1 cellular context compared by ENCODE assay signal in the genomic region with DNA sequence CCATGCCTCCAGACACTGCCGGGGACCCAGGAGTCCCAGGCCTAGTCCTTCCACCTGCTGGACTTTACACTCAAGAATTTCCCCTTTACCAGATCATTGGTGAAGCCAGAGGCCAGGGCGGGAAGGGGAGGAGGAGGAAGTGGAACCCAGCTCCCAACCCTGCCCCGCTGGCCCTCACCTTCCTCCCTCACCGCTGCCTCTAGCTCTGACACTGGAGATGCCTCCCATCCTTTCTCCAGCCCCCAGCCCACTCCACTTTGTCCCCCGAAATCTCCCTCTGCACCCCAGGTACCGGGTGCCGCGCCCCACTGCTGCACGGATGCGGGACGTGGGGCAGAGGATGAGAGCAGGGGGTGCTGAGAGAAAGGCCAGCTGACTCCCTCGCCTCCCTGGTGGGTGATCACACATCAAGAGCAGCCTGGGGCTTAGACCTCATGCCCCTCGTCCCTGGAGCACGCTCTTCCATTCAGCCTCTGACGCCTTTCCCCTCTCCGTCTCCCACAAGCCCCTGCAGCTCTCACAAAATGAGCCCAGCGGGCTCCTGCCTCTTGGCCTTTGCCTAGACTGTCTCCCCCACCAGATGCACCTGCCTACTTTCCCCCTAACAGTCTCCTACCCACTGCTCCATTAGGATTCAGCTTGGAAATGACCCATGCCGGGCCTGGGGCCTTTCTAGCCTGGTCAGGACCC.
TF ChIP-seq lines count a peak whose summit lies in the region.

A gene with protein sequence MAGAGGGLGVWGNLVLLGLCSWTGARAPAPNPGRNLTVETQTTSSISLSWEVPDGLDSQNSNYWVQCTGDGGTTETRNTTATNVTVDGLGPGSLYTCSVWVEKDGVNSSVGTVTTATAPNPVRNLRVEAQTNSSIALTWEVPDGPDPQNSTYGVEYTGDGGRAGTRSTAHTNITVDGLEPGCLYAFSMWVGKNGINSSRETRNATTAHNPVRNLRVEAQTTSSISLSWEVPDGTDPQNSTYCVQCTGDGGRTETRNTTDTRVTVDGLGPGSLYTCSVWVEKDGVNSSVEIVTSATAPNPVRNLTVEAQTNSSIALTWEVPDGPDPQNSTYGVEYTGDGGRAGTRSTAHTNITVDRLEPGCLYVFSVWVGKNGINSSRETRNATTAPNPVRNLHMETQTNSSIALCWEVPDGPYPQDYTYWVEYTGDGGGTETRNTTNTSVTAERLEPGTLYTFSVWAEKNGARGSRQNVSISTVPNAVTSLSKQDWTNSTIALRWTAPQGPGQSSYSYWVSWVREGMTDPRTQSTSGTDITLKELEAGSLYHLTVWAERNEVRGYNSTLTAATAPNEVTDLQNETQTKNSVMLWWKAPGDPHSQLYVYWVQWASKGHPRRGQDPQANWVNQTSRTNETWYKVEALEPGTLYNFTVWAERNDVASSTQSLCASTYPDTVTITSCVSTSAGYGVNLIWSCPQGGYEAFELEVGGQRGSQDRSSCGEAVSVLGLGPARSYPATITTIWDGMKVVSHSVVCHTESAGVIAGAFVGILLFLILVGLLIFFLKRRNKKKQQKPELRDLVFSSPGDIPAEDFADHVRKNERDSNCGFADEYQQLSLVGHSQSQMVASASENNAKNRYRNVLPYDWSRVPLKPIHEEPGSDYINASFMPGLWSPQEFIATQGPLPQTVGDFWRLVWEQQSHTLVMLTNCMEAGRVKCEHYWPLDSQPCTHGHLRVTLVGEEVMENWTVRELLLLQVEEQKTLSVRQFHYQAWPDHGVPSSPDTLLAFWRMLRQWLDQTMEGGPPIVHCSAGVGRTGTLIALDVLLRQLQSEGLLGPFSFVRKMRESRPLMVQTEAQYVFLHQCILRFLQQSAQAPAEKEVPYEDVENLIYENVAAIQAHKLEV (minus strand): TSS at position 72 of the 690 bp plus-strand sequence. CDS start 68 bp downstream, at position 4.

TF ChIP-seq in HepG2, 621 proteins besides CTCF, POLR2A, EP300 and RAD21 (continued from another document and continues in another):
- TF ChIP-seq, protein P1, sequence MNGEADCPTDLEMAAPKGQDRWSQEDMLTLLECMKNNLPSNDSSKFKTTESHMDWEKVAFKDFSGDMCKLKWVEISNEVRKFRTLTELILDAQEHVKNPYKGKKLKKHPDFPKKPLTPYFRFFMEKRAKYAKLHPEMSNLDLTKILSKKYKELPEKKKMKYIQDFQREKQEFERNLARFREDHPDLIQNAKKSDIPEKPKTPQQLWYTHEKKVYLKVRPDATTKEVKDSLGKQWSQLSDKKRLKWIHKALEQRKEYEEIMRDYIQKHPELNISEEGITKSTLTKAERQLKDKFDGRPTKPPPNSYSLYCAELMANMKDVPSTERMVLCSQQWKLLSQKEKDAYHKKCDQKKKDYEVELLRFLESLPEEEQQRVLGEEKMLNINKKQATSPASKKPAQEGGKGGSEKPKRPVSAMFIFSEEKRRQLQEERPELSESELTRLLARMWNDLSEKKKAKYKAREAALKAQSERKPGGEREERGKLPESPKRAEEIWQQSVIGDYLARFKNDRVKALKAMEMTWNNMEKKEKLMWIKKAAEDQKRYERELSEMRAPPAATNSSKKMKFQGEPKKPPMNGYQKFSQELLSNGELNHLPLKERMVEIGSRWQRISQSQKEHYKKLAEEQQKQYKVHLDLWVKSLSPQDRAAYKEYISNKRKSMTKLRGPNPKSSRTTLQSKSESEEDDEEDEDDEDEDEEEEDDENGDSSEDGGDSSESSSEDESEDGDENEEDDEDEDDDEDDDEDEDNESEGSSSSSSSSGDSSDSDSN (CRISPR knock-in tag; IDR thresholded peaks at IDR 0.05) = no peak; the same call in 1 of the 2 replicates
- TF ChIP-seq, protein P2, sequence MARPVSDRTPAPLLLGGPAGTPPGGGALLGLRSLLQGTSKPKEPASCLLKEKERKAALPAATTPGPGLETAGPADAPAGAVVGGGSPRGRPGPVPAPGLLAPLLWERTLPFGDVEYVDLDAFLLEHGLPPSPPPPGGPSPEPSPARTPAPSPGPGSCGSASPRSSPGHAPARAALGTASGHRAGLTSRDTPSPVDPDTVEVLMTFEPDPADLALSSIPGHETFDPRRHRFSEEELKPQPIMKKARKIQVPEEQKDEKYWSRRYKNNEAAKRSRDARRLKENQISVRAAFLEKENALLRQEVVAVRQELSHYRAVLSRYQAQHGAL (CRISPR knock-in tag; IDR thresholded peaks at IDR 0.05; ENCODE audit: not compliant biosample characterization) = no peak
- TF ChIP-seq HOXA5 (CRISPR knock-in tag; IDR thresholded peaks at IDR 0.05) (0 out of 2 replicates have a peak, but pooled peaks have one; percentile 20), ZNF619 (CRISPR knock-in tag; IDR thresholded peaks at IDR 0.05) (no peak), RBAK (CRISPR knock-in tag; IDR thresholded peaks at IDR 0.05) (no peak), ZNF230 (CRISPR knock-in tag; IDR thresholded peaks at IDR 0.05) (no peak), STAG1 (CRISPR knock-in tag; IDR thresholded peaks at IDR 0.05) (no peak), ATF7 (IDR thresholded peaks at IDR 0.05) (no peak), ATF7 (CRISPR knock-in tag; IDR thresholded peaks at IDR 0.05) (no peak), TP53 (CRISPR knock-in tag; conservative IDR thresholded peaks at IDR 0.05) (no peak), FOXA3 (CRISPR knock-in tag; IDR thresholded peaks at IDR 0.05) (no peak), ZNF776 (CRISPR knock-in tag; IDR thresholded peaks at IDR 0.05) (peak; percentile 82), ZNF781 (CRISPR knock-in tag; IDR thresholded peaks at IDR 0.05; ENCODE audit: borderline replicate concordance, not compliant biosample characterization) (peak; percentile 20), NBN (conservative IDR thresholded peaks at IDR 0.05) (no peak), RARA (CRISPR knock-in tag; IDR thresholded peaks at IDR 0.05) (no peak), FOXK1 (CRISPR knock-in tag; IDR thresholded peaks at IDR 0.05; ENCODE audit: borderline replicate concordance, low read depth) (no peak), MEIS2 (CRISPR knock-in tag; IDR thresholded peaks at IDR 0.05) (no peak)
- TF ChIP-seq, protein P3, sequence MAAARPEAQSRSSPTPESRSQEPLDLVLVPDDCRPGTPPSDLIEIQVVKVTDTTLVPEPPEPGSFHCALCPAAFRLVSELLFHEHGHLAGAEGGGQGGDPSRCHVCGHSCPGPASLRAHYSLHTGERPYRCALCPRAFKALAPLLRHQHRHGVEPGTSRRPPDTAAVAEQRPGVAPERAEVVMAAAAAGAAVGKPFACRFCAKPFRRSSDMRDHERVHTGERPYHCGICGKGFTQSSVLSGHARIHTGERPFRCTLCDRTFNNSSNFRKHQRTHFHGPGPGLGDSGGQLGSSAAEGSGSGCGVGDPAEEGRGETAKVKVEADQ (CRISPR knock-in tag; IDR thresholded peaks at IDR 0.05; ENCODE audit: borderline replicate concordance) = no peak
- TF ChIP-seq, protein P4, sequence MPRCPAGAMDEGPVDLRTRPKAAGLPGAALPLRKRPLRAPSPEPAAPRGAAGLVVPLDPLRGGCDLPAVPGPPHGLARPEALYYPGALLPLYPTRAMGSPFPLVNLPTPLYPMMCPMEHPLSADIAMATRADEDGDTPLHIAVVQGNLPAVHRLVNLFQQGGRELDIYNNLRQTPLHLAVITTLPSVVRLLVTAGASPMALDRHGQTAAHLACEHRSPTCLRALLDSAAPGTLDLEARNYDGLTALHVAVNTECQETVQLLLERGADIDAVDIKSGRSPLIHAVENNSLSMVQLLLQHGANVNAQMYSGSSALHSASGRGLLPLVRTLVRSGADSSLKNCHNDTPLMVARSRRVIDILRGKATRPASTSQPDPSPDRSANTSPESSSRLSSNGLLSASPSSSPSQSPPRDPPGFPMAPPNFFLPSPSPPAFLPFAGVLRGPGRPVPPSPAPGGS (CRISPR knock-in tag; IDR thresholded peaks at IDR 0.05) = peak; percentile 51; the same call in 1 of the 2 replicates
- TF ChIP-seq, protein P5, sequence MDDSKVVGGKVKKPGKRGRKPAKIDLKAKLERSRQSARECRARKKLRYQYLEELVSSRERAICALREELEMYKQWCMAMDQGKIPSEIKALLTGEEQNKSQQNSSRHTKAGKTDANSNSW (CRISPR knock-in tag; IDR thresholded peaks at IDR 0.05; ENCODE audit: borderline replicate concordance) = no peak
- TF ChIP-seq, protein P6, sequence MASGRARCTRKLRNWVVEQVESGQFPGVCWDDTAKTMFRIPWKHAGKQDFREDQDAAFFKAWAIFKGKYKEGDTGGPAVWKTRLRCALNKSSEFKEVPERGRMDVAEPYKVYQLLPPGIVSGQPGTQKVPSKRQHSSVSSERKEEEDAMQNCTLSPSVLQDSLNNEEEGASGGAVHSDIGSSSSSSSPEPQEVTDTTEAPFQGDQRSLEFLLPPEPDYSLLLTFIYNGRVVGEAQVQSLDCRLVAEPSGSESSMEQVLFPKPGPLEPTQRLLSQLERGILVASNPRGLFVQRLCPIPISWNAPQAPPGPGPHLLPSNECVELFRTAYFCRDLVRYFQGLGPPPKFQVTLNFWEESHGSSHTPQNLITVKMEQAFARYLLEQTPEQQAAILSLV (CRISPR knock-in tag; IDR thresholded peaks at IDR 0.05; ENCODE audit: borderline replicate concordance) = peak; percentile 78
- TF ChIP-seq, protein P7, sequence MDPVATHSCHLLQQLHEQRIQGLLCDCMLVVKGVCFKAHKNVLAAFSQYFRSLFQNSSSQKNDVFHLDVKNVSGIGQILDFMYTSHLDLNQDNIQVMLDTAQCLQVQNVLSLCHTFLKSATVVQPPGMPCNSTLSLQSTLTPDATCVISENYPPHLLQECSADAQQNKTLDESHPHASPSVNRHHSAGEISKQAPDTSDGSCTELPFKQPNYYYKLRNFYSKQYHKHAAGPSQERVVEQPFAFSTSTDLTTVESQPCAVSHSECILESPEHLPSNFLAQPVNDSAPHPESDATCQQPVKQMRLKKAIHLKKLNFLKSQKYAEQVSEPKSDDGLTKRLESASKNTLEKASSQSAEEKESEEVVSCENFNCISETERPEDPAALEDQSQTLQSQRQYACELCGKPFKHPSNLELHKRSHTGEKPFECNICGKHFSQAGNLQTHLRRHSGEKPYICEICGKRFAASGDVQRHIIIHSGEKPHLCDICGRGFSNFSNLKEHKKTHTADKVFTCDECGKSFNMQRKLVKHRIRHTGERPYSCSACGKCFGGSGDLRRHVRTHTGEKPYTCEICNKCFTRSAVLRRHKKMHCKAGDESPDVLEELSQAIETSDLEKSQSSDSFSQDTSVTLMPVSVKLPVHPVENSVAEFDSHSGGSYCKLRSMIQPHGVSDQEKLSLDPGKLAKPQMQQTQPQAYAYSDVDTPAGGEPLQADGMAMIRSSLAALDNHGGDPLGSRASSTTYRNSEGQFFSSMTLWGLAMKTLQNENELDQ (CRISPR knock-in tag; IDR thresholded peaks at IDR 0.05; ENCODE audit: borderline replicate concordance) = no peak
- TF ChIP-seq, protein P8, sequence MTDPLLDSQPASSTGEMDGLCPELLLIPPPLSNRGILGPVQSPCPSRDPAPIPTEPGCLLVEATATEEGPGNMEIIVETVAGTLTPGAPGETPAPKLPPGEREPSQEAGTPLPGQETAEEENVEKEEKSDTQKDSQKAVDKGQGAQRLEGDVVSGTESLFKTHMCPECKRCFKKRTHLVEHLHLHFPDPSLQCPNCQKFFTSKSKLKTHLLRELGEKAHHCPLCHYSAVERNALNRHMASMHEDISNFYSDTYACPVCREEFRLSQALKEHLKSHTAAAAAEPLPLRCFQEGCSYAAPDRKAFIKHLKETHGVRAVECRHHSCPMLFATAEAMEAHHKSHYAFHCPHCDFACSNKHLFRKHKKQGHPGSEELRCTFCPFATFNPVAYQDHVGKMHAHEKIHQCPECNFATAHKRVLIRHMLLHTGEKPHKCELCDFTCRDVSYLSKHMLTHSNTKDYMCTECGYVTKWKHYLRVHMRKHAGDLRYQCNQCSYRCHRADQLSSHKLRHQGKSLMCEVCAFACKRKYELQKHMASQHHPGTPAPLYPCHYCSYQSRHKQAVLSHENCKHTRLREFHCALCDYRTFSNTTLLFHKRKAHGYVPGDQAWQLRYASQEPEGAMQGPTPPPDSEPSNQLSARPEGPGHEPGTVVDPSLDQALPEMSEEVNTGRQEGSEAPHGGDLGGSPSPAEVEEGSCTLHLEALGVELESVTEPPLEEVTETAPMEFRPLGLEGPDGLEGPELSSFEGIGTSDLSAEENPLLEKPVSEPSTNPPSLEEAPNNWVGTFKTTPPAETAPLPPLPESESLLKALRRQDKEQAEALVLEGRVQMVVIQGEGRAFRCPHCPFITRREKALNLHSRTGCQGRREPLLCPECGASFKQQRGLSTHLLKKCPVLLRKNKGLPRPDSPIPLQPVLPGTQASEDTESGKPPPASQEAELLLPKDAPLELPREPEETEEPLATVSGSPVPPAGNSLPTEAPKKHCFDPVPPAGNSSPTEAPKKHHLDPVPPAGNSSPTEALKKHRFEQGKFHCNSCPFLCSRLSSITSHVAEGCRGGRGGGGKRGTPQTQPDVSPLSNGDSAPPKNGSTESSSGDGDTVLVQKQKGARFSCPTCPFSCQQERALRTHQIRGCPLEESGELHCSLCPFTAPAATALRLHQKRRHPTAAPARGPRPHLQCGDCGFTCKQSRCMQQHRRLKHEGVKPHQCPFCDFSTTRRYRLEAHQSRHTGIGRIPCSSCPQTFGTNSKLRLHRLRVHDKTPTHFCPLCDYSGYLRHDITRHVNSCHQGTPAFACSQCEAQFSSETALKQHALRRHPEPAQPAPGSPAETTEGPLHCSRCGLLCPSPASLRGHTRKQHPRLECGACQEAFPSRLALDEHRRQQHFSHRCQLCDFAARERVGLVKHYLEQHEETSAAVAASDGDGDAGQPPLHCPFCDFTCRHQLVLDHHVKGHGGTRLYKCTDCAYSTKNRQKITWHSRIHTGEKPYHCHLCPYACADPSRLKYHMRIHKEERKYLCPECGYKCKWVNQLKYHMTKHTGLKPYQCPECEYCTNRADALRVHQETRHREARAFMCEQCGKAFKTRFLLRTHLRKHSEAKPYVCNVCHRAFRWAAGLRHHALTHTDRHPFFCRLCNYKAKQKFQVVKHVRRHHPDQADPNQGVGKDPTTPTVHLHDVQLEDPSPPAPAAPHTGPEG (CRISPR knock-in tag; IDR thresholded peaks at IDR 0.05) = peak; percentile 37; the same call in 1 of the 2 replicates
- TF ChIP-seq, protein P9, sequence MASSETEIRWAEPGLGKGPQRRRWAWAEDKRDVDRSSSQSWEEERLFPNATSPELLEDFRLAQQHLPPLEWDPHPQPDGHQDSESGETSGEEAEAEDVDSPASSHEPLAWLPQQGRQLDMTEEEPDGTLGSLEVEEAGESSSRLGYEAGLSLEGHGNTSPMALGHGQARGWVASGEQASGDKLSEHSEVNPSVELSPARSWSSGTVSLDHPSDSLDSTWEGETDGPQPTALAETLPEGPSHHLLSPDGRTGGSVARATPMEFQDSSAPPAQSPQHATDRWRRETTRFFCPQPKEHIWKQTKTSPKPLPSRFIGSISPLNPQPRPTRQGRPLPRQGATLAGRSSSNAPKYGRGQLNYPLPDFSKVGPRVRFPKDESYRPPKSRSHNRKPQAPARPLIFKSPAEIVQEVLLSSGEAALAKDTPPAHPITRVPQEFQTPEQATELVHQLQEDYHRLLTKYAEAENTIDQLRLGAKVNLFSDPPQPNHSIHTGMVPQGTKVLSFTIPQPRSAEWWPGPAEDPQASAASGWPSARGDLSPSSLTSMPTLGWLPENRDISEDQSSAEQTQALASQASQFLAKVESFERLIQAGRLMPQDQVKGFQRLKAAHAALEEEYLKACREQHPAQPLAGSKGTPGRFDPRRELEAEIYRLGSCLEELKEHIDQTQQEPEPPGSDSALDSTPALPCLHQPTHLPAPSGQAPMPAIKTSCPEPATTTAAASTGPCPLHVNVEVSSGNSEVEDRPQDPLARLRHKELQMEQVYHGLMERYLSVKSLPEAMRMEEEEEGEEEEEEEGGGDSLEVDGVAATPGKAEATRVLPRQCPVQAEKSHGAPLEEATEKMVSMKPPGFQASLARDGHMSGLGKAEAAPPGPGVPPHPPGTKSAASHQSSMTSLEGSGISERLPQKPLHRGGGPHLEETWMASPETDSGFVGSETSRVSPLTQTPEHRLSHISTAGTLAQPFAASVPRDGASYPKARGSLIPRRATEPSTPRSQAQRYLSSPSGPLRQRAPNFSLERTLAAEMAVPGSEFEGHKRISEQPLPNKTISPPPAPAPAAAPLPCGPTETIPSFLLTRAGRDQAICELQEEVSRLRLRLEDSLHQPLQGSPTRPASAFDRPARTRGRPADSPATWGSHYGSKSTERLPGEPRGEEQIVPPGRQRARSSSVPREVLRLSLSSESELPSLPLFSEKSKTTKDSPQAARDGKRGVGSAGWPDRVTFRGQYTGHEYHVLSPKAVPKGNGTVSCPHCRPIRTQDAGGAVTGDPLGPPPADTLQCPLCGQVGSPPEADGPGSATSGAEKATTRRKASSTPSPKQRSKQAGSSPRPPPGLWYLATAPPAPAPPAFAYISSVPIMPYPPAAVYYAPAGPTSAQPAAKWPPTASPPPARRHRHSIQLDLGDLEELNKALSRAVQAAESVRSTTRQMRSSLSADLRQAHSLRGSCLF (CRISPR knock-in tag; IDR thresholded peaks at IDR 0.05; ENCODE audit: borderline replicate concordance) = no peak
